In the genomic region with DNA sequence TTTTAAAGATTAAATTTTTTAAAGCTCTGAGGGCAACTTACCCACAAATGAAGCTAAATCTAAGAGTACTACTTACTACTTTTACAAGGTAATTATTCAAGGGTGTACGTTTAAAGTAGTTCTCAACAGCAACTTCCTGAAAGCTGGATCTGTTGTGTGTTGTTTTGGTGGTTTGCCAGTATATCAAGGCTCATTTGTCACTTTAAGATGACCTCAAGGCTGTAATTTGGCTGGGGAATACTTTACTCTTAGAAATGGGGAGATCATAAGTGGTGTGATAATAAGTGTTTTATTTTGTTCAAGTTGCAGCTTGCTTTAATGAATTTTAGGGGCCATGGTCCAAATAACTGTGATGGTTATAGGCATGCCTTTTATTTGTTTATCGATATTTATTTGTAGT, we compare ENCODE assay signal across 19 cellular contexts. TPM values are rescaled to one million over a fixed set of nuclear protein-coding genes. Genes with fewer than 3 reads are reported as not detected.
A peak's percentile ranks its signal among the peaks of the same experiment; 100 is the strongest.
DNase-seq lines count a peak whose midpoint lies in the region; ATAC-seq and FAIRE-seq lines count a peak whose summit lies in the region.
"Had no signal": no experiment of that assay in that cellular context is flagged by ENCODE, and none has a peak within 500 bp of the region (broad histone marks: within the 10 kb centered on the region; RNA-seq: fewer than 3 reads in every experiment).

No MANE protein-coding gene starts in this region.

- no peak for ATAC-seq in effector memory CD8-positive, alpha-beta T cell (replicated peaks)
- ATAC-seq: GM23338, K562 had no signal

- intact Hi-C loops in activated CD4-positive, alpha-beta memory T cell treated with anti-CD3 and anti-CD28 coated beads for 36 hours (cut with micrococcal nuclease): no loop called here

- no peaks in the 10 kb centered on the region for H3K4me1 Mint-ChIP-seq in activated CD4-positive, alpha-beta memory T cell treated with anti-CD3 and anti-CD28 coated beads for 36 hours (ENCODE audit: low read depth)
- peaks cover 0 to 9% of the 10 kb centered on the region in 2 donors for H3K4me1 Mint-ChIP-seq in effector memory CD8-positive, alpha-beta T cell (ENCODE audit: low read depth in 2 of 2)
- H3K4me1 Mint-ChIP-seq: GM23338 had no signal

- H3K27me3 Mint-ChIP-seq in activated CD4-positive, alpha-beta memory T cell treated with anti-CD3 and anti-CD28 coated beads for 36 hours: no peaks in the 10 kb centered on the region
- H3K27me3 Mint-ChIP-seq in effector memory CD8-positive, alpha-beta T cell: no peaks in the 10 kb centered on the region

- CTCF ChIA-PET in activated CD4-positive, alpha-beta memory T cell treated with anti-CD3 and anti-CD28 coated beads for 36 hours (lab: Charles Lee): interaction anchor here (0.6 kb wide), 1 partner anchor 101 kb away, joined by 3 read pairs; no protein-coding TSS in a partner anchor

- no peak overlapping the region for H3K27ac ChIP-seq in SK-N-MC
- H3K27ac ChIP-seq: 22Rv1, HL-60, RWPE1 had no signal

- peaks cover 8% of the 10 kb centered on the region; the same call in 1 of the 2 replicates for H3K36me3 ChIP-seq in SK-N-MC (ENCODE audit: insufficient read depth, low read length)

- FAIRE-seq in urothelium cell line (lab: Jason Lieb, UNC): no peak
- FAIRE-seq: K562 had no signal

- H3K4me3 ChIP-seq in SK-N-MC: no peak overlapping the region
- H3K4me3 ChIP-seq: BLaER1 treated with 17β-estradiol and CSF1 and Interleukin-3, amounts not matched to agents 10 nM and 100 nM; GM23338; K562 had no signal

- POLR2A ChIA-PET in activated CD4-positive, alpha-beta memory T cell treated with anti-CD3 and anti-CD28 coated beads for 36 hours (lab: Charles Lee): no interaction called here

- H3K27ac Mint-ChIP-seq in activated CD4-positive, alpha-beta memory T cell treated with anti-CD3 and anti-CD28 coated beads for 36 hours: no peak overlapping the region
- H3K27ac Mint-ChIP-seq in effector memory CD8-positive, alpha-beta T cell: peak overlapping the region in 1 of 2 donors; percentile 39
- H3K27ac Mint-ChIP-seq: GM23338 had no signal

- H3K36me3 Mint-ChIP-seq in activated CD4-positive, alpha-beta memory T cell treated with anti-CD3 and anti-CD28 coated beads for 36 hours: peaks cover 3% of the 10 kb centered on the region
- H3K36me3 Mint-ChIP-seq in effector memory CD8-positive, alpha-beta T cell (ENCODE audit: insufficient read depth): peaks cover 17% of the 10 kb centered on the region

- no peaks in the 10 kb centered on the region for H3K9me3 ChIP-seq in SK-N-MC (ENCODE audit: low read depth, low read length)
- H3K9me3 ChIP-seq: BLaER1 treated with 17β-estradiol and CSF1 and Interleukin-3, amounts not matched to agents 10 nM and 100 nM had no signal

- no peak overlapping the region for H3K9ac ChIP-seq in SK-N-MC (ENCODE audit: insufficient read length)
- H3K9ac ChIP-seq: BLaER1 treated with 17β-estradiol and CSF1 and Interleukin-3, amounts not matched to agents 10 nM and 100 nM had no signal

- H3K4me3 Mint-ChIP-seq in activated CD4-positive, alpha-beta memory T cell treated with anti-CD3 and anti-CD28 coated beads for 36 hours: no peak overlapping the region
- H3K4me3 Mint-ChIP-seq in effector memory CD8-positive, alpha-beta T cell: no peak overlapping the region
- H3K4me3 Mint-ChIP-seq: GM23338 had no signal

- no peaks in the 10 kb centered on the region for H3K9me3 Mint-ChIP-seq in activated CD4-positive, alpha-beta memory T cell treated with anti-CD3 and anti-CD28 coated beads for 36 hours
- no peaks in the 10 kb centered on the region for H3K9me3 Mint-ChIP-seq in effector memory CD8-positive, alpha-beta T cell
- H3K9me3 Mint-ChIP-seq: GM23338 had no signal

- DNase-seq in NCI-H1417 (lab: John Stamatoyannopoulos, UW) (peak in 2 of 3 experiments; percentile 18 to 71), NCI-H1417 treated with DMSO at 0.1 percent for 48 hours (lab: John Stamatoyannopoulos, UW) (no peak), DMS79 treated with DMSO at 0.1 percent for 48 hours (lab: John Stamatoyannopoulos, UW) (peak; percentile 99), SK-N-MC (ENCODE audit: low read depth, low spot score) (peak; percentile 3), myocyte (ENCODE audit: low read depth) (peak; percentile 18), urothelium cell line (ENCODE audit: low spot score) (no peak)
- DNase-seq in activated CD4-positive, alpha-beta memory T cell treated with anti-CD3 and anti-CD28 coated beads for 36 hours: no peak
- DNase-seq in effector memory CD8-positive, alpha-beta T cell: no peak
- DNase-seq: EL, NCI-H187, NCI-H524 had no signal

RNA-seq across cellular contexts. Expression of gene AP2B1, which starts 30.4 kb away (rescaled TPM):
- 47.0 and 52.6 TPM in 2 replicates for total RNA-seq in myocyte
- 103 TPM for polyA plus RNA-seq in myocyte (2012)
- total RNA-seq in activated CD4-positive, alpha-beta memory T cell treated with anti-CD3 and anti-CD28 coated beads for 36 hours: 100 to 1,000 TPM; 187 to 192 TPM

RNA-seq across cellular contexts. Expression of gene PEX12, which starts 39.1 kb away (rescaled TPM):
- total RNA-seq in myocyte: 7.4 and 12.4 TPM in 2 replicates
- polyA plus RNA-seq in myocyte (2012): 8.0 TPM
- 1 to 10 TPM; 4.9 to 6.0 TPM for total RNA-seq in activated CD4-positive, alpha-beta memory T cell treated with anti-CD3 and anti-CD28 coated beads for 36 hours

RNA-seq across cellular contexts. Expression of gene SLFN14, which starts 56.9 kb away (rescaled TPM):
- total RNA-seq in myocyte: not detected in 2 replicates
- polyA plus RNA-seq in myocyte (2012): not detected
- total RNA-seq in activated CD4-positive, alpha-beta memory T cell treated with anti-CD3 and anti-CD28 coated beads for 36 hours: not detected
- total RNA-seq: OCI-LY7, SK-MEL-5 had no signal
- polyA plus RNA-seq: GM23338 had no signal

Comparison
In these comparisons a context has a peak if more than half of its experiments do, and no peak if none do; other contexts are left out.
1. DNase-seq: peak in NCI-H1417 (2 of 3), DMS79 treated with DMSO at 0.1 percent for 48 hours (single experiment), SK-N-MC (single experiment) and myocyte (single experiment); none in NCI-H1417 treated with DMSO at 0.1 percent for 48 hours (single experiment), urothelium cell line (single experiment), activated CD4-positive, alpha-beta memory T cell treated with anti-CD3 and anti-CD28 coated beads for 36 hours (single experiment) and effector memory CD8-positive, alpha-beta T cell (0 of 3).